Comparison of ENCODE assay signal across 16 cellular contexts in the genomic region with DNA sequence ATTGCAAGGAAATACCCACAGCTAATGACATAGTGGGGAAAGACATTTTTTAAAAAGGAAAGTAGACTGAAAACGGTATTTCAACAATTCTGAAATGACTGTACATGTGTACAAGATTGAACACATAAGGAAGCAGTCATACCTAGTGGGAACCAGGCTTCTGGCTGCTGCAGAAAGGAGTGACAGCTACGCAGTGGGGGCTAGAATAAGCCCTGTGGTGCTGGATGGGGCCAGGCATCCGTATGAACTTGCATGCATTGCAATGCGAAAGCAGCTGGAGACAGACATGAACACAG. TPM values are rescaled to one million over a fixed set of nuclear protein-coding genes. Genes with fewer than 3 reads are reported as not detected.
DNase-seq lines count a peak whose midpoint lies in the region; ATAC-seq and TF ChIP-seq lines count a peak whose summit lies in the region.
"Had no signal": no experiment of that assay in that cellular context is flagged by ENCODE, and none has a peak within 500 bp of the region (broad histone marks: within the 10 kb centered on the region; RNA-seq: fewer than 3 reads in every experiment).

No MANE protein-coding gene starts in this region.

- 71% methylated on average over 4 of the region's 4 CpGs for WGBS in prostate gland

- no peaks in the 10 kb centered on the region for H3K4me1 Mint-ChIP-seq in activated T-cell treated with anti-CD3 and anti-CD28 coated beads, Interleukin-2, amount 50 U/mL, for 4 hours (ENCODE audit: low read depth)
- peaks cover 1% of the 10 kb centered on the region for H3K4me1 Mint-ChIP-seq in activated T-cell treated with anti-CD3 and anti-CD28 coated beads, Interleukin-2, amount 50 U/mL, for 24 hours (ENCODE audit: low read depth)
- H3K4me1 Mint-ChIP-seq in stimulated activated effector memory CD8-positive, alpha-beta T cell treated with anti-CD3 and anti-CD28 coated beads, Interleukin-12 subunit alpha, Interleukin-12 subunit beta, amount 100 ng/mL, for 72 hours: peaks cover 8% of the 10 kb centered on the region

- intact Hi-C loops in prostate gland (cut with DNase I): no loop called here

- TF ChIP-seq CTCF in prostate gland (IDR thresholded peaks at IDR 0.05): no peak

- no peaks in the 10 kb centered on the region for H3K9me3 ChIP-seq in prostate gland
- H3K9me3 ChIP-seq: A549, SK-N-SH, upper lobe of left lung had no signal

- H3K27ac Mint-ChIP-seq in activated T-cell treated with anti-CD3 and anti-CD28 coated beads, Interleukin-2, amount 50 U/mL, for 24 hours: no peak overlapping the region
- no peak overlapping the region for H3K27ac Mint-ChIP-seq in stimulated activated effector memory CD8-positive, alpha-beta T cell treated with anti-CD3 and anti-CD28 coated beads, Interleukin-12 subunit alpha, Interleukin-12 subunit beta, amount 100 ng/mL, for 72 hours

- DNase-seq in activated T-cell treated with anti-CD3 and anti-CD28 coated beads, Interleukin-2, amount 50 U/mL, for 4 hours: no peak
- DNase-seq in activated T-cell treated with anti-CD3 and anti-CD28 coated beads, Interleukin-2, amount 50 U/mL, for 24 hours: no peak
- DNase-seq in stimulated activated effector memory CD8-positive, alpha-beta T cell treated with anti-CD3 and anti-CD28 coated beads, Interleukin-12 subunit alpha, Interleukin-12 subunit beta, amount 100 ng/mL, for 72 hours (ENCODE audit: low spot score in 2 of 2): no peak
- no peak for DNase-seq in prostate gland (ENCODE audit: low spot score)
- DNase-seq in RKO (ENCODE audit: low spot score): no peak
- no peak for DNase-seq in hypothalamus (lab: John Stamatoyannopoulos, UW)
- DNase-seq: activated CD4-positive, CD25-positive, alpha-beta regulatory T cell; foreskin fibroblast; NCI-H2171 treated with DMSO at 0.1 percent for 48 hours; SK-N-SH; stimulated activated CD8-positive, alpha-beta memory T cell treated with anti-CD3 and anti-CD28 coated beads, Interleukin-4, amount 100 ng/mL, for 48 hours; upper lobe of left lung had no signal

- no peaks in the 10 kb centered on the region for H3K4me1 ChIP-seq in prostate gland (replicated peaks)
- H3K4me1 ChIP-seq: upper lobe of left lung had no signal

- no peaks in the 10 kb centered on the region for H3K36me3 ChIP-seq in prostate gland
- H3K36me3 ChIP-seq: upper lobe of left lung had no signal

- TF ChIP-seq POLR2A in prostate gland (IDR thresholded peaks at IDR 0.05): no peak

- no peaks in the 10 kb centered on the region for H3K9me3 Mint-ChIP-seq in activated T-cell treated with anti-CD3 and anti-CD28 coated beads, Interleukin-2, amount 50 U/mL, for 4 hours
- no peaks in the 10 kb centered on the region for H3K9me3 Mint-ChIP-seq in activated T-cell treated with anti-CD3 and anti-CD28 coated beads, Interleukin-2, amount 50 U/mL, for 24 hours
- H3K9me3 Mint-ChIP-seq in stimulated activated effector memory CD8-positive, alpha-beta T cell treated with anti-CD3 and anti-CD28 coated beads, Interleukin-12 subunit alpha, Interleukin-12 subunit beta, amount 100 ng/mL, for 72 hours: no peaks in the 10 kb centered on the region

- H3K27ac ChIP-seq in prostate gland: no peak overlapping the region
- H3K27ac ChIP-seq: A549, upper lobe of left lung had no signal

- H3K4me3 ChIP-seq in prostate gland: no peak overlapping the region
- H3K4me3 ChIP-seq: A549, upper lobe of left lung had no signal

- H3K4me3 Mint-ChIP-seq in activated T-cell treated with anti-CD3 and anti-CD28 coated beads, Interleukin-2, amount 50 U/mL, for 4 hours: no peak overlapping the region
- no peak overlapping the region for H3K4me3 Mint-ChIP-seq in activated T-cell treated with anti-CD3 and anti-CD28 coated beads, Interleukin-2, amount 50 U/mL, for 24 hours
- H3K4me3 Mint-ChIP-seq in stimulated activated effector memory CD8-positive, alpha-beta T cell treated with anti-CD3 and anti-CD28 coated beads, Interleukin-12 subunit alpha, Interleukin-12 subunit beta, amount 100 ng/mL, for 72 hours: no peak overlapping the region

- no peaks in the 10 kb centered on the region for H3K27me3 ChIP-seq in prostate gland (replicated peaks; ENCODE audit: insufficient read depth)
- H3K27me3 ChIP-seq: upper lobe of left lung had no signal

- no peaks in the 10 kb centered on the region for H3K36me3 Mint-ChIP-seq in activated T-cell treated with anti-CD3 and anti-CD28 coated beads, Interleukin-2, amount 50 U/mL, for 4 hours (ENCODE audit: insufficient read depth)
- H3K36me3 Mint-ChIP-seq in activated T-cell treated with anti-CD3 and anti-CD28 coated beads, Interleukin-2, amount 50 U/mL, for 24 hours (ENCODE audit: low read depth): no peaks in the 10 kb centered on the region
- H3K36me3 Mint-ChIP-seq in stimulated activated effector memory CD8-positive, alpha-beta T cell treated with anti-CD3 and anti-CD28 coated beads, Interleukin-12 subunit alpha, Interleukin-12 subunit beta, amount 100 ng/mL, for 72 hours: no peaks in the 10 kb centered on the region

- no peaks in the 10 kb centered on the region for H3K27me3 Mint-ChIP-seq in activated T-cell treated with anti-CD3 and anti-CD28 coated beads, Interleukin-2, amount 50 U/mL, for 4 hours (ENCODE audit: low read depth)
- peaks cover 5% of the 10 kb centered on the region for H3K27me3 Mint-ChIP-seq in activated T-cell treated with anti-CD3 and anti-CD28 coated beads, Interleukin-2, amount 50 U/mL, for 24 hours

- ATAC-seq in activated T-cell treated with anti-CD3 and anti-CD28 coated beads, Interleukin-2, amount 50 U/mL, for 4 hours: peak; percentile 48 to 51
- ATAC-seq in GM21786 (IDR thresholded peaks at IDR 0.05; ENCODE audit: unreplicated experiment) (peak; percentile 56), HG03097 (IDR thresholded peaks at IDR 0.05; ENCODE audit: low FRiP score, unreplicated experiment) (peak; percentile 63)
- ATAC-seq in stimulated activated effector memory CD8-positive, alpha-beta T cell treated with anti-CD3 and anti-CD28 coated beads, Interleukin-12 subunit alpha, Interleukin-12 subunit beta, amount 100 ng/mL, for 72 hours: peak; percentile 80
- ATAC-seq: A549 had no signal

RNA-seq across cellular contexts. Expression of gene GPR31, which starts 54.9 kb away (rescaled TPM):
- not detected for total RNA-seq in activated T-cell treated with anti-CD3 and anti-CD28 coated beads, Interleukin-2, amount 50 U/mL, for 4 hours
- not detected for total RNA-seq in prostate gland
- total RNA-seq: M059J, upper lobe of left lung had no signal
